ENCODE assay signal across 9 cellular contexts in the genomic region with DNA sequence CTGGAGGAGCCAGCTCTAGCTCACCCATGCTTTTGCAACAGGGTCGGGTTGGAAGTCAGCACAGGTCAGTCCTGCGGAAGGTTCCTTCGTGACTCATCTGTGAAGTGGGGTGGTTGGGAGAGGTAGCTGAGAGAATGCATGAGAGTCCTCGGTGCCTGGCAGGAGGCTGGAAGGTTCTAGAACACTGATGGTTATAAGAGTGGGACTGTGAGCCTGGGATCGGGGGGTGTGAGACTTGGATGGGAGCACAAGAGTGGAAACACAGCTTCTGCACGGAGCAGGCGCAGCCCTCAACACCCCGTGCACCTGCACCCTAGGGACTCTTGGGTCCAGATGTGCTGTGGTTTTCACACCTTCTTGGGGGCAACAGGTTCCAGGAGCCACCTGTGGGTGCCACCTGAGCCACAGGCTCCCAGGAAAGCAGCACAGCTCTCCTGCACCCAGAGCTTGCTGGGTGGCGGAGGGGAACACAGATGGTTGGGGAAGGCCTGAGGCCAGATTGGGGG. TPM values are rescaled to one million over a fixed set of nuclear protein-coding genes. Genes with fewer than 3 reads are reported as not detected.
DNase-seq lines count a peak whose midpoint lies in the region; ATAC-seq and TF ChIP-seq lines count a peak whose summit lies in the region.
"Had no signal": no experiment of that assay in that cellular context is flagged by ENCODE, and none has a peak within 500 bp of the region (broad histone marks: within the 10 kb centered on the region; RNA-seq: fewer than 3 reads in every experiment).

No MANE protein-coding gene starts in this region.

- CTCF ChIA-PET in HEK293T (lab: Yijun Ruan, JAX), result interaction anchor here (0.7 kb wide), 1 partner anchor 65 kb away, joined by 3 read pairs; no protein-coding TSS in a partner anchor

- H3K27ac ChIP-seq in OCI-LY3 (ENCODE audit: low read length), result peak overlapping the region; percentile 96

- H3K9me3 ChIP-seq in OCI-LY3 (ENCODE audit: insufficient read depth, low read length), result peaks cover 4% of the 10 kb centered on the region; the same call in 1 of the 2 replicates

- no peaks in the 10 kb centered on the region for H3K27me3 ChIP-seq in OCI-LY3 (ENCODE audit: low read depth, low read length)

- peaks cover 73% of the 10 kb centered on the region for H3K36me3 ChIP-seq in OCI-LY3 (replicated peaks; ENCODE audit: low read depth, low read length)

- ATAC-seq in GM18517 (IDR thresholded peaks at IDR 0.05; ENCODE audit: unreplicated experiment) (peak; percentile 36), GM21737 (IDR thresholded peaks at IDR 0.05; ENCODE audit: unreplicated experiment) (peak; percentile 29), left lobe of liver (peak; percentile 14), HG02840 (IDR thresholded peaks at IDR 0.05; ENCODE audit: low FRiP score, unreplicated experiment) (no peak)

- peak overlapping the region; percentile 64; the same call in 1 of the 2 replicates for H3K9ac ChIP-seq in OCI-LY3 (ENCODE audit: low read length)

- 0 out of 2 replicates have a peak overlapping the region, but pooled peaks have one; percentile 5 for H3K4me3 ChIP-seq in OCI-LY3 (ENCODE audit: low read length)

- no peak for DNase-seq in left lobe of liver (ENCODE audit: low spot score)
- DNase-seq in OCI-M2 (lab: John Stamatoyannopoulos, UW; ENCODE audit: unreplicated experiment), result no peak
- DNase-seq in HEK293T (ENCODE audit: extremely low spot score), result no peak
- DNase-seq in UCSD-AML1 (lab: John Stamatoyannopoulos, UW; ENCODE audit: unreplicated experiment), result no peak
- DNase-seq: nucleus accumbens had no signal

- H3K79me2 ChIP-seq in OCI-LY3 (ENCODE audit: low read length), result peaks cover 4% of the 10 kb centered on the region; the same call in 1 of the 2 replicates

- peak overlapping the region; percentile 50 for H3K4me2 ChIP-seq in OCI-LY3 (ENCODE audit: low read length)

- H3K4me1 ChIP-seq in OCI-LY3 (ENCODE audit: low read length), result peaks cover 89% of the 10 kb centered on the region

- H2AFZ ChIP-seq in OCI-LY3 (ENCODE audit: low read depth, low read length), result no peak overlapping the region

- POLR2A ChIA-PET in HEK293T (lab: Yijun Ruan, JAX), result no interaction called here

- TF ChIP-seq CTCF in OCI-LY3 (IDR thresholded peaks at IDR 0.05; ENCODE audit: low read depth, low read length), result no peak

- H4K20me1 ChIP-seq in OCI-LY3 (ENCODE audit: insufficient read depth, low read length), result peaks cover 8% of the 10 kb centered on the region; the same call in 1 of the 2 replicates

TF ChIP-seq in HEK293T, 16 proteins besides CTCF, POLR2A, EP300 and RAD21:
- TF ChIP-seq ZNF384 (IDR thresholded peaks at IDR 0.05) (no peak), SP1 (IDR thresholded peaks at IDR 0.05) (no peak), BHLHE40 (IDR thresholded peaks at IDR 0.05; ENCODE audit: borderline replicate concordance) (no peak), FOXA1 (IDR thresholded peaks at IDR 0.05) (no peak), SUZ12 (IDR thresholded peaks at IDR 0.05) (no peak), L3MBTL2 (conservative IDR thresholded peaks at IDR 0.05) (no peak), HDGF (IDR thresholded peaks at IDR 0.05; ENCODE audit: borderline replicate concordance) (no peak), FOXM1 (IDR thresholded peaks at IDR 0.05; ENCODE audit: borderline replicate concordance) (no peak), NFRKB (IDR thresholded peaks at IDR 0.05) (no peak), LEF1 (IDR thresholded peaks at IDR 0.05; ENCODE audit: borderline replicate concordance) (no peak), ARNT (IDR thresholded peaks at IDR 0.05) (no peak)
- TF ChIP-seq, protein P1, sequence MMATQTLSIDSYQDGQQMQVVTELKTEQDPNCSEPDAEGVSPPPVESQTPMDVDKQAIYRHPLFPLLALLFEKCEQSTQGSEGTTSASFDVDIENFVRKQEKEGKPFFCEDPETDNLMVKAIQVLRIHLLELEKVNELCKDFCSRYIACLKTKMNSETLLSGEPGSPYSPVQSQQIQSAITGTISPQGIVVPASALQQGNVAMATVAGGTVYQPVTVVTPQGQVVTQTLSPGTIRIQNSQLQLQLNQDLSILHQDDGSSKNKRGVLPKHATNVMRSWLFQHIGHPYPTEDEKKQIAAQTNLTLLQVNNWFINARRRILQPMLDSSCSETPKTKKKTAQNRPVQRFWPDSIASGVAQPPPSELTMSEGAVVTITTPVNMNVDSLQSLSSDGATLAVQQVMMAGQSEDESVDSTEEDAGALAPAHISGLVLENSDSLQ (IDR thresholded peaks at IDR 0.05), result no peak

RNA-seq across cellular contexts. Expression of a gene that starts 48.9 kb away (rescaled TPM):
- 0.33 TPM for total RNA-seq in left lobe of liver
